In genomic region chr5:33701251-33701650, GRCh38 we compare ENCODE assay signal across 26 cellular contexts.
DNase-seq lines count a peak whose midpoint lies in the region; TF ChIP-seq lines count a peak whose summit lies in the region.
"Had no signal": no experiment of that assay in that cellular context is flagged by ENCODE, and none has a peak within 500 bp of the region (broad histone marks: within the 10 kb centered on the region; RNA-seq: fewer than 3 reads in every experiment).

No MANE protein-coding gene starts in this region.

- TF ChIP-seq CTCF in AG09309 (IDR thresholded peaks at IDR 0.05; ENCODE audit: control insufficient read depth, insufficient read depth, low read depth, low read length, missing control alignments) (no peak), fibroblast of the aortic adventitia (IDR thresholded peaks at IDR 0.05; ENCODE audit: insufficient read depth, low read length) (no peak), OCI-LY7 (conservative IDR thresholded peaks at IDR 0.05; ENCODE audit: low read length) (no peak)

- no peaks in the 10 kb centered on the region for H3K79me2 ChIP-seq in OCI-LY7 (ENCODE audit: insufficient read depth, low read depth, low read length)

- no TSS peak for BruUV-seq in OCI-LY7 (replicated peaks; lab: Mats Ljungman, UMichigan)

- H3K36me3 ChIP-seq in adipocyte (ENCODE audit: control insufficient read depth, insufficient read depth, low read length, severe bottlenecking) = no peaks in the 10 kb centered on the region
- H3K36me3 ChIP-seq in OCI-LY7 (ENCODE audit: insufficient read depth, low read length) = no peaks in the 10 kb centered on the region
- H3K36me3 ChIP-seq: BLaER1 treated with 17β-estradiol and CSF1 and Interleukin-3, amounts not matched to agents 10 nM and 100 nM; neural progenitor cell; spleen; tibial nerve had no signal

- intact Hi-C loops in OCI-LY7 (cut with micrococcal nuclease; ENCODE audit: unreplicated experiment) = no loop called here

- H2AFZ ChIP-seq in OCI-LY7 (ENCODE audit: low read length) = no peak overlapping the region
- H2AFZ ChIP-seq: GM23338, neural progenitor cell had no signal

- H4K20me1 ChIP-seq in OCI-LY7 (ENCODE audit: insufficient read depth, low read length) = no peaks in the 10 kb centered on the region
- H4K20me1 ChIP-seq: BLaER1 treated with 17β-estradiol and CSF1 and Interleukin-3, amounts not matched to agents 10 nM and 100 nM had no signal

- no peaks in the 10 kb centered on the region for H3K9me2 ChIP-seq in OCI-LY7 (ENCODE audit: insufficient read depth, low read length)

- H3K9me3 ChIP-seq in adipocyte (ENCODE audit: control insufficient read depth, low read length) (no peaks in the 10 kb centered on the region), OCI-LY7 (ENCODE audit: low read length) (no peaks in the 10 kb centered on the region)
- H3K9me3 ChIP-seq: BLaER1 treated with 17β-estradiol and CSF1 and Interleukin-3, amounts not matched to agents 10 nM and 100 nM; Caco-2; tibial nerve had no signal

- CTCF ChIA-PET in OCI-LY7 (lab: Charles Lee; ENCODE audit: unreplicated experiment) = no interaction called here

- H3K4me2 ChIP-seq in OCI-LY7 (ENCODE audit: low read length) = no peak overlapping the region
- H3K4me2 ChIP-seq: GM23338, neural progenitor cell had no signal

- H3K27me3 ChIP-seq in adipocyte (replicated peaks; ENCODE audit: control insufficient read depth, insufficient read depth, low read length) = no peaks in the 10 kb centered on the region
- H3K27me3 ChIP-seq: BLaER1 treated with 17β-estradiol and CSF1 and Interleukin-3, amounts not matched to agents 10 nM and 100 nM; neural progenitor cell; spleen; tibial nerve had no signal

- no peak overlapping the region for H3K9ac ChIP-seq in adipocyte (ENCODE audit: low read length)
- H3K9ac ChIP-seq: BLaER1 treated with 17β-estradiol and CSF1 and Interleukin-3, amounts not matched to agents 10 nM and 100 nM; neural progenitor cell had no signal

- no peak overlapping the region for H3K4me3 ChIP-seq in AG09309 (ENCODE audit: control insufficient read depth, low read depth, low read length)
- H3K4me3 ChIP-seq in adipocyte (ENCODE audit: low read length) = no peak overlapping the region
- no peak overlapping the region for H3K4me3 ChIP-seq in fibroblast of the aortic adventitia (ENCODE audit: low read depth, low read length)
- no peak overlapping the region for H3K4me3 ChIP-seq in OCI-LY7 (ENCODE audit: low read depth, low read length, poor library complexity, severe bottlenecking)
- H3K4me3 ChIP-seq: BLaER1 treated with 17β-estradiol and CSF1 and Interleukin-3, amounts not matched to agents 10 nM and 100 nM; GM12878; GM23338; neural progenitor cell; spleen; tibial nerve had no signal

- DNase-seq in AG09309 (ENCODE audit: low read depth) (peak; percentile 40), HCEC 1CT (peak; percentile 36), adipocyte (ENCODE audit: low read depth) (peak; percentile 77), fibroblast of the aortic adventitia (ENCODE audit: low read depth) (peak; percentile 89), GF-D8 (lab: John Stamatoyannopoulos, UW) (no peak), OCI-LY7 (ENCODE audit: low spot score) (no peak), SIG-M5 (lab: John Stamatoyannopoulos, UW) (no peak), COLO829 (ENCODE audit: low spot score) (no peak)
- DNase-seq: activated CD4-positive, alpha-beta T cell treated with anti-CD3 and anti-CD28 coated beads for 36 hours; activated naive CD8-positive, alpha-beta T cell treated with anti-CD3 and anti-CD28 coated beads, Interleukin-2, amount 50 U/mL, for 24 hours; activated T-cell treated with anti-CD3 and anti-CD28 coated beads, Interleukin-2, amount 50 U/mL, for 1 hour; Caco-2; DMS79; effector CD8-positive, alpha-beta T cell; foreskin melanocyte; left colon; NCI-H1092 treated with DMSO at 0.1 percent for 48 hours; NCI-H1930; NCI-H69; right cardiac atrium; spleen had no signal

- POLR2A ChIA-PET in OCI-LY7 (lab: Charles Lee) = interaction anchor here (0.6 to 0.8 kb wide), 2 partner anchors 28 to 100 kb away, joined by 3 read pairs; no protein-coding TSS in a partner anchor

- H3K4me1 ChIP-seq in adipocyte (ENCODE audit: control insufficient read depth, insufficient read depth, low read length) (peaks cover 3% of the 10 kb centered on the region), OCI-LY7 (ENCODE audit: insufficient read depth, low read length, poor library complexity, severe bottlenecking) (no peaks in the 10 kb centered on the region)
- H3K4me1 ChIP-seq: Caco-2, spleen, tibial nerve had no signal

- no peak overlapping the region for H3K27ac ChIP-seq in OCI-LY7 (ENCODE audit: low read depth, low read length, poor library complexity, severe bottlenecking)
- H3K27ac ChIP-seq: BLaER1 treated with 17β-estradiol and CSF1 and Interleukin-3, amounts not matched to agents 10 nM and 100 nM; neural progenitor cell; spleen; tibial nerve had no signal

Comparison
In these comparisons a context has a peak if more than half of its experiments do, and no peak if none do; other contexts are left out.
1. DNase-seq: peak in AG09309 (single experiment), HCEC 1CT (single experiment), adipocyte (single experiment) and fibroblast of the aortic adventitia (single experiment); none in GF-D8 (single experiment), OCI-LY7 (single experiment), SIG-M5 (single experiment) and COLO829 (single experiment).